20 cellular contexts compared by ENCODE assay signal in genomic region chr9:78577507-78577906, GRCh38.
"Had no signal": no experiment of that assay in that cellular context is flagged by ENCODE, and none has a peak within 500 bp of the region (broad histone marks: within the 10 kb centered on the region; RNA-seq: fewer than 3 reads in every experiment).

No MANE protein-coding gene starts in this region.

- H3K36me3 ChIP-seq: ascending aorta, brain microvascular endothelial cell, colonic mucosa, heart left ventricle, right lobe of liver, stomach, vagina had no signal

- H3K27ac ChIP-seq: ascending aorta, brain microvascular endothelial cell, colonic mucosa, heart left ventricle, right lobe of liver, stomach, testis, vagina, VCaP had no signal

- H3K27me3 ChIP-seq: ascending aorta, brain microvascular endothelial cell, colonic mucosa, heart left ventricle, right lobe of liver, stomach, testis, vagina had no signal

- DNase-seq: activated CD4-positive, alpha-beta T cell treated with anti-CD3 and anti-CD28 coated beads for 1 hour; activated CD4-positive, alpha-beta T cell treated with anti-CD3 and anti-CD28 coated beads, Interleukin-2, amount 50 U/mL, for 1 hour; activated CD8-positive, alpha-beta T cell treated with anti-CD3 and anti-CD28 coated beads, Interleukin-2, amount 10 ng/mL, durations not matched to agents 7 days and 5 days; activated gamma-delta T cell; brain microvascular endothelial cell; central memory CD4-positive, alpha-beta T cell; colonic mucosa; heart left ventricle; left cardiac atrium; nucleus accumbens; right lobe of liver; stimulated activated CD4-positive, alpha-beta T cell treated with anti-CD3 and anti-CD28 coated beads, Interleukin-1b, Interleukin-23, amount 100 ng/mL, for 48 hours; stomach; trophoblast cell had no signal

- ATAC-seq: activated CD8-positive, alpha-beta T cell treated with anti-CD3 and anti-CD28 coated beads, Interleukin-2, amount 10 ng/mL, durations not matched to agents 7 days and 5 days; heart left ventricle; left cardiac atrium; right lobe of liver; stimulated activated memory B cell treated with anti-CD40 and anti-IgM and Interleukin-4, amounts not matched to agents 10 μg/mL and 1 μg/mL and 100 μg/mL, for 72 hours had no signal

- H3K9me3 ChIP-seq: ascending aorta, colonic mucosa, heart left ventricle, right lobe of liver, stomach, testis, vagina had no signal

- H3K4me3 ChIP-seq: ascending aorta, colonic mucosa, heart left ventricle, right lobe of liver, skin epidermis, stomach, testis, vagina had no signal
